ENCODE assay signal across 10 cellular contexts in the genomic region with DNA sequence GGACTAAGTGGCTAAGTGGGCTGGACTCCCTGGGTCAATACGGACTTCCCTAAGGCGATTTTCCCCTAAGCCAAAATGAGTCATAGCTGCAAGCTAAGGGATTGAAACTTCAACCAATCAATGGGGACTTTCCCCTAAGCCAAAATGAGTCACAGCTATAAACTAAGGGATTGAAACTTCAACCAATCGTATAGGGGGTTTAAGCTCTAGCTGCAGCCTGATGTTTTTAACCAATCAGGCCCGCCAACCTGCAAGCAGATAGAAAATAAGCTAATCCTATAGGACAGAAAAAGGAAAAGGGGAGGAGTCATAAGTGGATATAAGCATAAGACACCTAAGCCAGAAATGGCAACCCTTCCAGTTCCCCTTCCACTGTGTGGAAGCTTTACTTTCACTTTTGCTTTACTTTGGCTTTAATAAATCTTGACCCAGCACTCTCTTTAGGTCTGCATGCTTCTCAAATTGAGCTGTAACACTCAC.
A peak's percentile ranks its signal among the peaks of the same experiment; 100 is the strongest.
DNase-seq lines count a peak whose midpoint lies in the region; ATAC-seq and TF ChIP-seq lines count a peak whose summit lies in the region.
"Had no signal": no experiment of that assay in that cellular context is flagged by ENCODE, and none has a peak within 500 bp of the region (broad histone marks: within the 10 kb centered on the region; RNA-seq: fewer than 3 reads in every experiment).

No MANE protein-coding gene starts in this region.

- DNase-seq in GM12865 (ENCODE audit: low read depth) (peak; percentile 65), SK-MEL-5 (ENCODE audit: low read depth, low spot score) (peak; percentile 66), NCI-H524 (lab: John Stamatoyannopoulos, UW) (no peak), NCI-H748 treated with DMSO at 0.1 percent for 48 hours (lab: John Stamatoyannopoulos, UW) (no peak), kidney glomerular epithelial cell (lab: John Stamatoyannopoulos, UW) (no peak), NCI-H446 (lab: John Stamatoyannopoulos, UW) (no peak)
- DNase-seq: IMR-90 had no signal

- H3K4me3 ChIP-seq in GM12865 (ENCODE audit: low read depth, low read length) = peak overlapping the region; percentile 1; the same call in 1 of the 2 replicates
- H3K4me3 ChIP-seq: SJSA1 had no signal

- in situ Hi-C loops in SK-MEL-5 (cut with HindIII; ENCODE audit: low pct_unique_long_range_greater_than_20kb, low sequenced_read_pairs) = no loop called here

- no peak for TF ChIP-seq CTCF in GM12865 (IDR thresholded peaks at IDR 0.05; ENCODE audit: insufficient read depth, low read depth, low read length, missing control alignments)

- ATAC-seq in GM19395 (IDR thresholded peaks at IDR 0.05; ENCODE audit: unreplicated experiment) (peak; percentile 76), HG03039 (IDR thresholded peaks at IDR 0.05; ENCODE audit: unreplicated experiment) (peak; percentile 61)

Comparison
In these comparisons a context has a peak if more than half of its experiments do, and no peak if none do; other contexts are left out.
1. DNase-seq: peak in GM12865 (single experiment) and SK-MEL-5 (single experiment); none in NCI-H524 (0 of 2), NCI-H748 treated with DMSO at 0.1 percent for 48 hours (single experiment), kidney glomerular epithelial cell (single experiment) and NCI-H446 (0 of 2).